In genomic region chr16:30030841-30031413, GRCh38 we compare ENCODE assay signal across 10 cellular contexts. TPM values are rescaled to one million over a fixed set of nuclear protein-coding genes. Genes with fewer than 3 reads are reported as not detected.
A peak's percentile ranks its signal among the peaks of the same experiment; 100 is the strongest.
DNase-seq lines count a peak whose midpoint lies in the region; ATAC-seq and TF ChIP-seq lines count a peak whose summit lies in the region.
"Had no signal": no experiment of that assay in that cellular context is flagged by ENCODE, and none has a peak within 500 bp of the region (broad histone marks: within the 10 kb centered on the region; RNA-seq: fewer than 3 reads in every experiment).

TLCD3B (minus strand) TSS chr16:30031271; CDS start chr16:30030527, 744 bp downstream.

- H3K36me3 Mint-ChIP-seq in T-helper 2 cell treated with Interferon-gamma antibody and Interleukin-4, amounts not matched to agents 5 μg/mL and 100 μg/mL, for 36 hours (ENCODE audit: low read depth) = peaks cover 1% of the 10 kb centered on the region
- H3K36me3 Mint-ChIP-seq in stimulated activated effector memory CD8-positive, alpha-beta T cell treated with anti-CD3 and anti-CD28 coated beads, Interleukin-12 subunit alpha, Interleukin-12 subunit beta, amount 100 ng/mL, for 72 hours = peaks cover 6% of the 10 kb centered on the region

- H4K20me1 ChIP-seq in hepatocyte (ENCODE audit: insufficient read depth, poor library complexity, severe bottlenecking) = no peaks in the 10 kb centered on the region

- POLR2A ChIA-PET in Panc1 (lab: Charles Lee) = no interaction called here

- ATAC-seq in Panc1 (peak; percentile 44), HG02571 (IDR thresholded peaks at IDR 0.05; ENCODE audit: unreplicated experiment) (no peak), HG03439 (IDR thresholded peaks at IDR 0.05; ENCODE audit: unreplicated experiment) (no peak)
- no peak for ATAC-seq in stimulated activated effector memory CD8-positive, alpha-beta T cell treated with anti-CD3 and anti-CD28 coated beads, Interleukin-12 subunit alpha, Interleukin-12 subunit beta, amount 100 ng/mL, for 72 hours

- TF ChIP-seq CTCF in Panc1 (IDR thresholded peaks at IDR 0.05) (no peak), hepatocyte (IDR thresholded peaks at IDR 0.05; ENCODE audit: poor library complexity) (no peak)

- H3K27me3 ChIP-seq in Panc1 (ENCODE audit: control insufficient read depth, insufficient read depth, low read length) (no peaks in the 10 kb centered on the region), hepatocyte (peaks cover 63% of the 10 kb centered on the region)

- no CpG with 5 or more reads among the region's 27 CpGs for WGBS in hepatocyte (ENCODE audit: low lambda C conversion rate, missing lambda C conversion rate)

- H3K79me2 ChIP-seq in hepatocyte = no peaks in the 10 kb centered on the region

- no TSS peak for BruUV-seq in Panc1 (replicated peaks; lab: Mats Ljungman, UMichigan)

- H3K4me1 Mint-ChIP-seq in T-helper 2 cell treated with Interferon-gamma antibody and Interleukin-4, amounts not matched to agents 5 μg/mL and 100 μg/mL, for 36 hours (ENCODE audit: low read depth) = peaks cover 7% of the 10 kb centered on the region
- peaks cover 30% of the 10 kb centered on the region for H3K4me1 Mint-ChIP-seq in stimulated activated effector memory CD8-positive, alpha-beta T cell treated with anti-CD3 and anti-CD28 coated beads, Interleukin-12 subunit alpha, Interleukin-12 subunit beta, amount 100 ng/mL, for 72 hours

- H3K9me3 Mint-ChIP-seq in T-helper 2 cell treated with Interferon-gamma antibody and Interleukin-4, amounts not matched to agents 5 μg/mL and 100 μg/mL, for 36 hours = no peaks in the 10 kb centered on the region
- no peaks in the 10 kb centered on the region for H3K9me3 Mint-ChIP-seq in stimulated activated effector memory CD8-positive, alpha-beta T cell treated with anti-CD3 and anti-CD28 coated beads, Interleukin-12 subunit alpha, Interleukin-12 subunit beta, amount 100 ng/mL, for 72 hours

- intact Hi-C loops in Panc1 (cut with micrococcal nuclease; ENCODE audit: unreplicated experiment) = no loop called here

- in situ Hi-C loops in Panc1 (cut with HindIII; ENCODE audit: low pct_unique_long_range_greater_than_20kb, low sequenced_read_pairs) = no loop called here

- H3K4me2 ChIP-seq in hepatocyte = peak within 1 kb of the TSS; percentile 86

- no peak within 1 kb of the TSS for H3K27ac Mint-ChIP-seq in T-helper 2 cell treated with Interferon-gamma antibody and Interleukin-4, amounts not matched to agents 5 μg/mL and 100 μg/mL, for 36 hours
- no peak within 1 kb of the TSS for H3K27ac Mint-ChIP-seq in stimulated activated effector memory CD8-positive, alpha-beta T cell treated with anti-CD3 and anti-CD28 coated beads, Interleukin-12 subunit alpha, Interleukin-12 subunit beta, amount 100 ng/mL, for 72 hours

- H3K27ac ChIP-seq in Panc1 (ENCODE audit: low read length) = no peak within 1 kb of the TSS
- H3K27ac ChIP-seq in hepatocyte = no peak within 1 kb of the TSS

- peaks cover 53% of the 10 kb centered on the region for H3K27me3 Mint-ChIP-seq in T-helper 2 cell treated with Interferon-gamma antibody and Interleukin-4, amounts not matched to agents 5 μg/mL and 100 μg/mL, for 36 hours (ENCODE audit: low read depth)

- H3K36me3 ChIP-seq in Panc1 (ENCODE audit: control insufficient read depth, insufficient read depth, low read length) (no peaks in the 10 kb centered on the region), hepatocyte (replicated peaks; ENCODE audit: insufficient read depth, low read depth) (no peaks in the 10 kb centered on the region)

- peak within 1 kb of the TSS; percentile 24 for H3K4me3 Mint-ChIP-seq in T-helper 2 cell treated with Interferon-gamma antibody and Interleukin-4, amounts not matched to agents 5 μg/mL and 100 μg/mL, for 36 hours
- H3K4me3 Mint-ChIP-seq in stimulated activated effector memory CD8-positive, alpha-beta T cell treated with anti-CD3 and anti-CD28 coated beads, Interleukin-12 subunit alpha, Interleukin-12 subunit beta, amount 100 ng/mL, for 72 hours = peak within 1 kb of the TSS; percentile 50

- peak within 1 kb of the TSS; percentile 25 to 34; a peak in 3 of 4 replicates for H3K4me3 ChIP-seq in Panc1 (ENCODE audit: low read depth in 2 of 2, low read length in 2 of 2)
- no peak within 1 kb of the TSS for H3K4me3 ChIP-seq in hepatocyte

- no peaks in the 10 kb centered on the region for H3K9me2 ChIP-seq in hepatocyte (replicated peaks; ENCODE audit: insufficient read depth)

- H2AFZ ChIP-seq in hepatocyte = no peak within 1 kb of the TSS

- peaks cover 9% of the 10 kb centered on the region for H3K4me1 ChIP-seq in Panc1 (ENCODE audit: control insufficient read depth, insufficient read depth, low read length)
- peaks cover 7% of the 10 kb centered on the region for H3K4me1 ChIP-seq in hepatocyte (ENCODE audit: insufficient read depth)

- H3K9me3 ChIP-seq in Panc1 (ENCODE audit: control insufficient read depth, insufficient read depth, low read depth, low read length) (no peaks in the 10 kb centered on the region), hepatocyte (ENCODE audit: low read depth) (no peaks in the 10 kb centered on the region)

- DNase-seq in T-helper 2 cell treated with Interferon-gamma antibody and Interleukin-4, amounts not matched to agents 5 μg/mL and 100 μg/mL, for 36 hours (ENCODE audit: low spot score) = no peak
- DNase-seq in T-helper 2 cell = no peak
- no peak for DNase-seq in Panc1 (ENCODE audit: low read depth, low spot score)
- DNase-seq in hepatocyte (ENCODE audit: low spot score) = no peak
- no peak for DNase-seq in stimulated activated effector memory CD8-positive, alpha-beta T cell treated with anti-CD3 and anti-CD28 coated beads, Interleukin-12 subunit alpha, Interleukin-12 subunit beta, amount 100 ng/mL, for 72 hours (ENCODE audit: low spot score in 2 of 2)
- no peak for DNase-seq in kidney glomerular epithelial cell (lab: John Stamatoyannopoulos, UW)
- DNase-seq: AML-193, NCI-H774 had no signal

- CTCF ChIA-PET in Panc1 (lab: Charles Lee) = interaction anchor here (0.5 to 1.3 kb wide), 7 partner anchors 22 to 473 kb away, joined by 3 to 13 read pairs (median 6); no protein-coding TSS in a partner anchor

RNA-seq across cellular contexts. Expression of gene TLCD3B, which starts in this region (rescaled TPM):
- total RNA-seq in Panc1 (2021; ENCODE audit: unreplicated experiment) (3.5 TPM), hepatocyte (not detected in 2 replicates)
- 4.2 TPM for polyA plus RNA-seq in Panc1 (2012; ENCODE audit: insufficient read length)
- polyA plus RNA-seq in hepatocyte = not detected in 2 replicates
